11 cellular contexts compared by ENCODE assay signal in the genomic region with DNA sequence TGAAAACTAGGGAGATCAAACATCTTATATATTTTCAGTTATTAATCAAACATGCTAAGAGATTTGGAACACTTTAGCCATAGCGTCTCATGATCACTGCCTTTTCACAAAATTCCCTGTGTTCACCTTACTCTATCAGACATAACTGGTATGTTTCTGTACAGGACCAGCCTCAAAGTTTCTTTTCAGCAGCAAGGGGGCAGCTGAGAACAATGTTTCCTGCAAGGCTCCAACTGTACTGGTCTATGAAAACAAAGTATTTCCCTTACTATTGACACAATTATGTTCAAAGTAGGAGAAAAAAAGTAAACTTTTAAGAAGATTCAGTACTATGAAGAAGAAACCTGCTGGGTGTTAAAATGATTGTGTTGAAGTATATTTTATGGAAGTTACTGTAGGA.
DNase-seq lines count a peak whose midpoint lies in the region; ATAC-seq and TF ChIP-seq lines count a peak whose summit lies in the region.
"Had no signal": no experiment of that assay in that cellular context is flagged by ENCODE, and none has a peak within 500 bp of the region (broad histone marks: within the 10 kb centered on the region; RNA-seq: fewer than 3 reads in every experiment).

No MANE protein-coding gene starts in this region.

- H3K9me3 Mint-ChIP-seq in activated CD4-positive, alpha-beta T cell treated with anti-CD3 and anti-CD28 coated beads for 36 hours (ENCODE audit: low read depth): no peaks in the 10 kb centered on the region

- POLR2A ChIA-PET in activated CD4-positive, alpha-beta T cell treated with anti-CD3 and anti-CD28 coated beads for 36 hours (lab: Charles Lee): no interaction called here

- H3K4me3 ChIP-seq in Jurkat, Clone E6-1 (ENCODE audit: low read length): no peak overlapping the region
- no peak overlapping the region for H3K4me3 ChIP-seq in liver (ENCODE audit: low read depth in 1 of 3, low read length in 3 of 3)
- H3K4me3 ChIP-seq in trophoblast cell (ENCODE audit: low read depth, low read length): no peak overlapping the region
- H3K4me3 ChIP-seq: gastrocnemius medialis, ovary had no signal

- H3K14ac ChIP-seq in trophoblast cell (ENCODE audit: low read length): no peak overlapping the region

- H3K9ac ChIP-seq in liver (ENCODE audit: low read depth in 1 of 2, low read length in 2 of 2) (no peak overlapping the region), trophoblast cell (ENCODE audit: low read length) (no peak overlapping the region)

- H3K27ac ChIP-seq in liver (ENCODE audit: low read depth in 1 of 2, low read length in 2 of 2) (no peak overlapping the region), trophoblast cell (ENCODE audit: low read depth, low read length) (no peak overlapping the region)
- H3K27ac ChIP-seq: gastrocnemius medialis, ovary had no signal

- no peaks in the 10 kb centered on the region for H3K27me3 ChIP-seq in liver (ENCODE audit: control insufficient read depth in 4 of 4, insufficient read depth in 4 of 4, low read length in 3 of 4)
- no peaks in the 10 kb centered on the region for H3K27me3 ChIP-seq in trophoblast cell (ENCODE audit: insufficient read depth, low read length)
- H3K27me3 ChIP-seq: gastrocnemius medialis, ovary had no signal

- H3K27me3 Mint-ChIP-seq in activated CD4-positive, alpha-beta T cell treated with anti-CD3 and anti-CD28 coated beads for 36 hours: no peaks in the 10 kb centered on the region

- 95% methylated on average over 1 of the region's 1 CpG for WGBS in liver
- WGBS in trophoblast cell (ENCODE audit: extremely low coverage, insufficient coverage, insufficient read length): no CpG with 5 or more reads among the region's 1 CpG

- no peak for TF ChIP-seq CTCF in liver (IDR thresholded peaks at IDR 0.05; ENCODE audit: low read depth, low read length, missing input control)

- H3K4me3 Mint-ChIP-seq in activated CD4-positive, alpha-beta T cell treated with anti-CD3 and anti-CD28 coated beads for 36 hours: no peak overlapping the region

- H3K9me3 ChIP-seq in liver (ENCODE audit: control insufficient read depth in 4 of 4, low read length in 3 of 4): no peaks in the 10 kb centered on the region
- no peaks in the 10 kb centered on the region for H3K9me3 ChIP-seq in trophoblast cell (ENCODE audit: insufficient read depth, low read depth, low read length)
- H3K9me3 ChIP-seq: gastrocnemius medialis, ovary had no signal

- H3K36me3 Mint-ChIP-seq in activated CD4-positive, alpha-beta T cell treated with anti-CD3 and anti-CD28 coated beads for 36 hours (ENCODE audit: low read depth): peaks cover 33% of the 10 kb centered on the region

- no peak overlapping the region for H2BK120ac ChIP-seq in trophoblast cell (ENCODE audit: insufficient read depth, low read length, poor library complexity)

- no peak overlapping the region for H2AK5ac ChIP-seq in trophoblast cell (ENCODE audit: low read length)

- CTCF ChIA-PET in activated CD4-positive, alpha-beta T cell treated with anti-CD3 and anti-CD28 coated beads for 36 hours (lab: Charles Lee): interaction anchor here (1.3 to 2.1 kb wide), 3 partner anchors 72 to 172 kb away, joined by 4 to 9 read pairs (median 6); no protein-coding TSS in a partner anchor

- H3K4me1 ChIP-seq in liver (ENCODE audit: control insufficient read depth in 4 of 4, insufficient read depth in 4 of 4, low read length in 3 of 4): peaks cover 0 to 7% (median 2%) of the 10 kb centered on the region in 4 donors
- no peaks in the 10 kb centered on the region for H3K4me1 ChIP-seq in trophoblast cell (ENCODE audit: control insufficient read depth in 1 of 2, insufficient read depth in 2 of 2, low read length in 2 of 2)

- no peak for ATAC-seq in HG03521 (IDR thresholded peaks at IDR 0.05; ENCODE audit: unreplicated experiment)
- no peak for ATAC-seq in HG03520 (IDR thresholded peaks at IDR 0.05; ENCODE audit: unreplicated experiment)
- no peak for ATAC-seq in activated CD4-positive, alpha-beta T cell treated with anti-CD3 and anti-CD28 coated beads for 36 hours
- ATAC-seq: gastrocnemius medialis had no signal

- H3K4me1 Mint-ChIP-seq in activated CD4-positive, alpha-beta T cell treated with anti-CD3 and anti-CD28 coated beads for 36 hours: no peaks in the 10 kb centered on the region

- no peak overlapping the region for H3K27ac Mint-ChIP-seq in activated CD4-positive, alpha-beta T cell treated with anti-CD3 and anti-CD28 coated beads for 36 hours

- peak; percentile 41 to 43 for TF ChIP-seq RAD21 in liver (IDR thresholded peaks at IDR 0.05)

- H3K79me2 ChIP-seq in trophoblast cell (ENCODE audit: control insufficient read depth, insufficient read depth, low read length, poor library complexity): no peaks in the 10 kb centered on the region

- no peak overlapping the region for H2BK5ac ChIP-seq in trophoblast cell (ENCODE audit: low read depth, low read length, poor library complexity)

- H4K8ac ChIP-seq in trophoblast cell (ENCODE audit: low read depth, low read length): no peak overlapping the region

- H3K79me1 ChIP-seq in trophoblast cell (ENCODE audit: low read length): no peaks in the 10 kb centered on the region

- H4K91ac ChIP-seq in trophoblast cell (ENCODE audit: low read depth, low read length): no peak overlapping the region

- H3K23ac ChIP-seq in trophoblast cell (ENCODE audit: low read length): no peak overlapping the region

- H4K12ac ChIP-seq in trophoblast cell (ENCODE audit: low read depth, low read length): no peak overlapping the region

- H3K4ac ChIP-seq in trophoblast cell (ENCODE audit: low read depth, low read length): no peak overlapping the region

- H3K18ac ChIP-seq in trophoblast cell (ENCODE audit: low read length): no peak overlapping the region

- intact Hi-C loops in activated CD4-positive, alpha-beta T cell treated with anti-CD3 and anti-CD28 coated beads for 36 hours (cut with DNase I, micrococcal nuclease): loop anchor here in 1 of 2 experiments (5.0 kb wide), 1 partner anchor 173 kb away; no protein-coding TSS in a partner anchor

- no peak overlapping the region for H3K4me2 ChIP-seq in trophoblast cell (ENCODE audit: low read length)

- DNase-seq in Ammon's horn (ENCODE audit: low spot score) (peak; percentile 21), dedifferentiated amniotic fluid mesenchymal stem cell (ENCODE audit: extremely low spot score) (peak; percentile 53), trophoblast cell (no peak)
- peak; percentile 10 for DNase-seq in Jurkat, Clone E6-1 (ENCODE audit: low read depth, low spot score)
- DNase-seq in activated CD4-positive, alpha-beta T cell treated with anti-CD3 and anti-CD28 coated beads for 36 hours: no peak
- DNase-seq: activated CD8-positive, alpha-beta memory T cell treated with anti-CD3 and anti-CD28 coated beads, Interleukin-2, amount 50 U/mL, for 4 hours; gastrocnemius medialis; ovary had no signal

- peaks cover 0 to 30% (median 20%) of the 10 kb centered on the region in 4 donors for H3K36me3 ChIP-seq in liver (ENCODE audit: control insufficient read depth in 4 of 4, insufficient read depth in 3 of 4, low read depth in 1 of 4, low read length in 3 of 4)
- H3K36me3 ChIP-seq in trophoblast cell (ENCODE audit: control insufficient read depth in 1 of 2, insufficient read depth in 2 of 2, low read length in 2 of 2): no peaks in the 10 kb centered on the region
- H3K36me3 ChIP-seq: ovary had no signal

- H2BK12ac ChIP-seq in trophoblast cell (ENCODE audit: low read length): no peak overlapping the region

- no peak overlapping the region for H2AFZ ChIP-seq in trophoblast cell (ENCODE audit: insufficient read depth, low read length, poor library complexity)

TF ChIP-seq in liver, 16 proteins besides CTCF, POLR2A, EP300 and RAD21 (continues in another document):
- no peak for TF ChIP-seq HNF4A (conservative IDR thresholded peaks at IDR 0.05)
- TF ChIP-seq JUND (IDR thresholded peaks at IDR 0.05): no peak
- TF ChIP-seq RXRA (IDR thresholded peaks at IDR 0.05): no peak
- TF ChIP-seq, protein P1, sequence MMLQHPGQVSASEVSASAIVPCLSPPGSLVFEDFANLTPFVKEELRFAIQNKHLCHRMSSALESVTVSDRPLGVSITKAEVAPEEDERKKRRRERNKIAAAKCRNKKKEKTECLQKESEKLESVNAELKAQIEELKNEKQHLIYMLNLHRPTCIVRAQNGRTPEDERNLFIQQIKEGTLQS (IDR thresholded peaks at IDR 0.05): no peak
- no peak for TF ChIP-seq YY1 (IDR thresholded peaks at IDR 0.05)
- TF ChIP-seq, protein P2, sequence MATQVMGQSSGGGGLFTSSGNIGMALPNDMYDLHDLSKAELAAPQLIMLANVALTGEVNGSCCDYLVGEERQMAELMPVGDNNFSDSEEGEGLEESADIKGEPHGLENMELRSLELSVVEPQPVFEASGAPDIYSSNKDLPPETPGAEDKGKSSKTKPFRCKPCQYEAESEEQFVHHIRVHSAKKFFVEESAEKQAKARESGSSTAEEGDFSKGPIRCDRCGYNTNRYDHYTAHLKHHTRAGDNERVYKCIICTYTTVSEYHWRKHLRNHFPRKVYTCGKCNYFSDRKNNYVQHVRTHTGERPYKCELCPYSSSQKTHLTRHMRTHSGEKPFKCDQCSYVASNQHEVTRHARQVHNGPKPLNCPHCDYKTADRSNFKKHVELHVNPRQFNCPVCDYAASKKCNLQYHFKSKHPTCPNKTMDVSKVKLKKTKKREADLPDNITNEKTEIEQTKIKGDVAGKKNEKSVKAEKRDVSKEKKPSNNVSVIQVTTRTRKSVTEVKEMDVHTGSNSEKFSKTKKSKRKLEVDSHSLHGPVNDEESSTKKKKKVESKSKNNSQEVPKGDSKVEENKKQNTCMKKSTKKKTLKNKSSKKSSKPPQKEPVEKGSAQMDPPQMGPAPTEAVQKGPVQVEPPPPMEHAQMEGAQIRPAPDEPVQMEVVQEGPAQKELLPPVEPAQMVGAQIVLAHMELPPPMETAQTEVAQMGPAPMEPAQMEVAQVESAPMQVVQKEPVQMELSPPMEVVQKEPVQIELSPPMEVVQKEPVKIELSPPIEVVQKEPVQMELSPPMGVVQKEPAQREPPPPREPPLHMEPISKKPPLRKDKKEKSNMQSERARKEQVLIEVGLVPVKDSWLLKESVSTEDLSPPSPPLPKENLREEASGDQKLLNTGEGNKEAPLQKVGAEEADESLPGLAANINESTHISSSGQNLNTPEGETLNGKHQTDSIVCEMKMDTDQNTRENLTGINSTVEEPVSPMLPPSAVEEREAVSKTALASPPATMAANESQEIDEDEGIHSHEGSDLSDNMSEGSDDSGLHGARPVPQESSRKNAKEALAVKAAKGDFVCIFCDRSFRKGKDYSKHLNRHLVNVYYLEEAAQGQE (IDR thresholded peaks at IDR 0.05): no peak
- no peak for TF ChIP-seq GABPA (IDR thresholded peaks at IDR 0.05 in 1 of 2, conservative IDR thresholded peaks at IDR 0.05 in 1 of 2)
- no peak for TF ChIP-seq NR2F2 (IDR thresholded peaks at IDR 0.05)
- no peak for TF ChIP-seq EGR1 (IDR thresholded peaks at IDR 0.05; ENCODE audit: low read depth in 2 of 2)

Comparison
In these comparisons a context has a peak if more than half of its experiments do, and no peak if none do; other contexts are left out.
1. DNase-seq: peak in Ammon's horn (single experiment), Jurkat, Clone E6-1 (single experiment) and dedifferentiated amniotic fluid mesenchymal stem cell (single experiment); none in activated CD4-positive, alpha-beta T cell treated with anti-CD3 and anti-CD28 coated beads for 36 hours (single experiment) and trophoblast cell (0 of 2).